Comparison of ENCODE assay signal across 8 cellular contexts in the genomic region with DNA sequence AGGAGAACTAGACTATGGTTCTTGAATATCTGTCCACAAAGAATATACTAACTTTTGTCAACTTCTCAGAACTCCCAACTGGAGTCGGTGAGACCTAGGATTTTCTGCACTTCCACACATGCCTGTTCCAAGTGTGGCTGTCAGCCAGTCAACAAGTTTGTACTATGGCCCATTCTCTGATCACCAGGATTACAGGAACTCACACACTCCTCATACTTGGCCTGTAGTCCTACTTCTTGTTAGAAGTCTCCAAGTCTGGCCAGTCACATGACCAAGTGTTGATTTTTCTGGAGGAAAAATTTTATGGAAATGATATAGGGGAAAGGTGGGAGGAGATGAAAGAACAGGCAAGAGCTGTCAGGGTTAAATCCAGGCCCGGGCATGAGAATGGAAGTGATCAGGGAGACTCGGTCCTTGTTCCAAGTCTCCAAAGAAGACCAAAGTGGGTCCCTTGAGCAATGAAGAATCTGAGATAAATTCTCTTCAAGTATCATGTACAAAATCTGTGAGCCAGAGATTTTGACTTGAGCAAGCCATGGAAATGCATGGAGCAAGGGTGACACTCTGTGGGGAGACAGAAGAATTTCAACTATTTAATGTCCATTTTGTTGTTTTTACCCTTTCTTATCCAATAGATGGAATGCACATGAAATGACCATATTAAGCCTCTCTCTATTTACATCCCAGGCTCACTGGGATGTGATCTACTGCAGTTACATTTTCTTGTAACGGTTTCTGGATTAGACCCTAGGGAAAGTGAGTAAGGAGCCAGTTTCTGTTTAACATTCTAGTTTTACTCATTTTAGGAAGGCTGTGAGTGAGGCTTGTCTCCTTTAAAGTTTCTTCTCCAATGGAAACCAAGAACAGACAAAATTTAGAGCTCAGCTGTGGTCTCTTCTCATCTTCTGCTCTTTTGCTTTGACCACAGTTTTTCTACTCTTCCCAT.
DNase-seq lines count a peak whose midpoint lies in the region; ATAC-seq, FAIRE-seq and TF ChIP-seq lines count a peak whose summit lies in the region.

No MANE protein-coding gene starts in this region.

- no peak overlapping the region for H3K9ac ChIP-seq in SK-N-SH

- H3K4me2 ChIP-seq in SK-N-SH = no peak overlapping the region

- no peak overlapping the region; a peak in 1 of 4 replicates for H3K4me3 ChIP-seq in SK-N-SH (ENCODE audit: low read depth in 2 of 2, low read length in 1 of 2)

- peak; percentile 54 for TF ChIP-seq CTCF in SK-N-SH (IDR thresholded peaks at IDR 0.05)
- no peak for TF ChIP-seq CTCF in natural killer cell (IDR thresholded peaks at IDR 0.05)

- H3K27ac ChIP-seq in SK-N-SH (ENCODE audit: low read depth in 2 of 2, low read length in 1 of 2) = no peak overlapping the region

- intact Hi-C loops in natural killer cell (cut with micrococcal nuclease) = no loop called here

- H3K36me3 Mint-ChIP-seq in natural killer cell = no peaks in the 10 kb centered on the region

- no peak for TF ChIP-seq EP300 in SK-N-SH (IDR thresholded peaks at IDR 0.05; ENCODE audit: borderline replicate concordance in 1 of 2, low read depth in 1 of 2, low read length in 1 of 2)

- peaks cover 3 to 4% of the 10 kb centered on the region in 2 donors for H3K9me3 Mint-ChIP-seq in natural killer cell

- POLR2A ChIA-PET in SK-N-SH (lab: Yijun Ruan, JAX) = no interaction called here

- no peaks in the 10 kb centered on the region for H3K27me3 Mint-ChIP-seq in natural killer cell (ENCODE audit: low read depth in 2 of 2)

- H3K27ac Mint-ChIP-seq in natural killer cell = no peak overlapping the region

- no peaks in the 10 kb centered on the region for H3K79me2 ChIP-seq in SK-N-SH (ENCODE audit: insufficient read depth)

- no peaks in the 10 kb centered on the region for H3K27me3 ChIP-seq in SK-N-SH (ENCODE audit: insufficient read depth)

- no peaks in the 10 kb centered on the region for H3K36me3 ChIP-seq in SK-N-SH (replicated peaks in 1 of 2; ENCODE audit: control insufficient read depth in 1 of 2, insufficient read depth in 2 of 2, low read length in 1 of 2)

- no peaks in the 10 kb centered on the region for H3F3A ChIP-seq in SK-N-SH (replicated peaks; ENCODE audit: insufficient read depth)

- no peaks in the 10 kb centered on the region for H3K9me2 ChIP-seq in SK-N-SH

- H3K4me1 Mint-ChIP-seq in natural killer cell = no peaks in the 10 kb centered on the region

- no peak overlapping the region for H2AFZ ChIP-seq in SK-N-SH (ENCODE audit: low read depth)

- ATAC-seq in SK-N-SH treated with all-trans-retinoic acid at 6 μM for 48 hours (no peak), natural killer cell (no peak)

- DNase-seq in SK-N-SH (peak; percentile 37), NCI-H510A treated with DMSO at 0.1 percent for 48 hours (lab: John Stamatoyannopoulos, UW) (peak; percentile 32), ecto neural progenitor cell (ENCODE audit: low spot score) (peak; percentile 51), mucosa of gallbladder (ENCODE audit: low spot score) (peak; percentile 12), natural killer cell (no peak), occipital lobe (lab: John Stamatoyannopoulos, UW) (no peak), H54 (ENCODE audit: insufficient read length, low spot score) (no peak)

- no peak overlapping the region for H3K4me3 Mint-ChIP-seq in natural killer cell

- peak; percentile 97 for TF ChIP-seq RAD21 in SK-N-SH (IDR thresholded peaks at IDR 0.05; ENCODE audit: low read length)

- no peak for FAIRE-seq in H54 (lab: Jason Lieb, UNC)

- no peaks in the 10 kb centered on the region for H3K9me3 ChIP-seq in SK-N-SH

- 15% methylated on average over 4 of the region's 4 CpGs for WGBS in SK-N-SH (ENCODE audit: low lambda C conversion rate)

- CTCF ChIA-PET in SK-N-SH (lab: Yijun Ruan, JAX) = interaction anchor here (0.6 to 14.4 kb wide), 23 partner anchors 9 to 1693 kb away, joined by 3 to 147 read pairs (median 4); no protein-coding TSS in a partner anchor

- TF ChIP-seq POLR2A in H54 (IDR thresholded peaks at IDR 0.05; ENCODE audit: low read depth, low read length) = no peak

- no peaks in the 10 kb centered on the region for H4K20me1 ChIP-seq in SK-N-SH (ENCODE audit: insufficient read depth)

- peaks cover 0 to 10% of the 10 kb centered on the region in 2 experiments; a peak in 2 of 4 replicates for H3K4me1 ChIP-seq in SK-N-SH (ENCODE audit: control insufficient read depth in 1 of 2, insufficient read depth in 2 of 2, low read depth in 1 of 2, low read length in 1 of 2)

TF ChIP-seq in SK-N-SH, 30 proteins besides CTCF, POLR2A, EP300 and RAD21:
- peak; percentile 86 for TF ChIP-seq SMC3 (IDR thresholded peaks at IDR 0.05; ENCODE audit: low read depth, low read length)
- no peak for TF ChIP-seq RCOR1 (IDR thresholded peaks at IDR 0.05; ENCODE audit: low read length)

TF ChIP-seq in SK-N-SH treated with all-trans-retinoic acid at 6 μM for 48 hours, 23 proteins besides CTCF, POLR2A, EP300 and RAD21 (continues in another document):
- TF ChIP-seq TCF4 (CRISPR knock-in tag; IDR thresholded peaks at IDR 0.05; ENCODE audit: borderline replicate concordance) = no peak
- TF ChIP-seq, protein P1, sequence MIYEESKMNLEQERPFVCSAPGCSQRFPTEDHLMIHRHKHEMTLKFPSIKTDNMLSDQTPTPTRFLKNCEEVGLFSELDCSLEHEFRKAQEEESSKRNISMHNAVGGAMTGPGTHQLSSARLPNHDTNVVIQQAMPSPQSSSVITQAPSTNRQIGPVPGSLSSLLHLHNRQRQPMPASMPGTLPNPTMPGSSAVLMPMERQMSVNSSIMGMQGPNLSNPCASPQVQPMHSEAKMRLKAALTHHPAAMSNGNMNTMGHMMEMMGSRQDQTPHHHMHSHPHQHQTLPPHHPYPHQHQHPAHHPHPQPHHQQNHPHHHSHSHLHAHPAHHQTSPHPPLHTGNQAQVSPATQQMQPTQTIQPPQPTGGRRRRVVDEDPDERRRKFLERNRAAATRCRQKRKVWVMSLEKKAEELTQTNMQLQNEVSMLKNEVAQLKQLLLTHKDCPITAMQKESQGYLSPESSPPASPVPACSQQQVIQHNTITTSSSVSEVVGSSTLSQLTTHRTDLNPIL (CRISPR knock-in tag; IDR thresholded peaks at IDR 0.05; ENCODE audit: low read depth) = no peak
- TF ChIP-seq ZNF70 (CRISPR knock-in tag; IDR thresholded peaks at IDR 0.05) = no peak
- TF ChIP-seq, protein P2, sequence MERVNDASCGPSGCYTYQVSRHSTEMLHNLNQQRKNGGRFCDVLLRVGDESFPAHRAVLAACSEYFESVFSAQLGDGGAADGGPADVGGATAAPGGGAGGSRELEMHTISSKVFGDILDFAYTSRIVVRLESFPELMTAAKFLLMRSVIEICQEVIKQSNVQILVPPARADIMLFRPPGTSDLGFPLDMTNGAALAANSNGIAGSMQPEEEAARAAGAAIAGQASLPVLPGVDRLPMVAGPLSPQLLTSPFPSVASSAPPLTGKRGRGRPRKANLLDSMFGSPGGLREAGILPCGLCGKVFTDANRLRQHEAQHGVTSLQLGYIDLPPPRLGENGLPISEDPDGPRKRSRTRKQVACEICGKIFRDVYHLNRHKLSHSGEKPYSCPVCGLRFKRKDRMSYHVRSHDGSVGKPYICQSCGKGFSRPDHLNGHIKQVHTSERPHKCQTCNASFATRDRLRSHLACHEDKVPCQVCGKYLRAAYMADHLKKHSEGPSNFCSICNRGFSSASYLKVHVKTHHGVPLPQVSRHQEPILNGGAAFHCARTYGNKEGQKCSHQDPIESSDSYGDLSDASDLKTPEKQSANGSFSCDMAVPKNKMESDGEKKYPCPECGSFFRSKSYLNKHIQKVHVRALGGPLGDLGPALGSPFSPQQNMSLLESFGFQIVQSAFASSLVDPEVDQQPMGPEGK (CRISPR knock-in tag; IDR thresholded peaks at IDR 0.05; ENCODE audit: borderline replicate concordance) = no peak
- TF ChIP-seq ZC3H10 (CRISPR knock-in tag; IDR thresholded peaks at IDR 0.05) = no peak
- no peak for TF ChIP-seq OSR1 (CRISPR knock-in tag; IDR thresholded peaks at IDR 0.05)
- TF ChIP-seq ESRRG (CRISPR knock-in tag; IDR thresholded peaks at IDR 0.05) = no peak
- TF ChIP-seq, protein P3, sequence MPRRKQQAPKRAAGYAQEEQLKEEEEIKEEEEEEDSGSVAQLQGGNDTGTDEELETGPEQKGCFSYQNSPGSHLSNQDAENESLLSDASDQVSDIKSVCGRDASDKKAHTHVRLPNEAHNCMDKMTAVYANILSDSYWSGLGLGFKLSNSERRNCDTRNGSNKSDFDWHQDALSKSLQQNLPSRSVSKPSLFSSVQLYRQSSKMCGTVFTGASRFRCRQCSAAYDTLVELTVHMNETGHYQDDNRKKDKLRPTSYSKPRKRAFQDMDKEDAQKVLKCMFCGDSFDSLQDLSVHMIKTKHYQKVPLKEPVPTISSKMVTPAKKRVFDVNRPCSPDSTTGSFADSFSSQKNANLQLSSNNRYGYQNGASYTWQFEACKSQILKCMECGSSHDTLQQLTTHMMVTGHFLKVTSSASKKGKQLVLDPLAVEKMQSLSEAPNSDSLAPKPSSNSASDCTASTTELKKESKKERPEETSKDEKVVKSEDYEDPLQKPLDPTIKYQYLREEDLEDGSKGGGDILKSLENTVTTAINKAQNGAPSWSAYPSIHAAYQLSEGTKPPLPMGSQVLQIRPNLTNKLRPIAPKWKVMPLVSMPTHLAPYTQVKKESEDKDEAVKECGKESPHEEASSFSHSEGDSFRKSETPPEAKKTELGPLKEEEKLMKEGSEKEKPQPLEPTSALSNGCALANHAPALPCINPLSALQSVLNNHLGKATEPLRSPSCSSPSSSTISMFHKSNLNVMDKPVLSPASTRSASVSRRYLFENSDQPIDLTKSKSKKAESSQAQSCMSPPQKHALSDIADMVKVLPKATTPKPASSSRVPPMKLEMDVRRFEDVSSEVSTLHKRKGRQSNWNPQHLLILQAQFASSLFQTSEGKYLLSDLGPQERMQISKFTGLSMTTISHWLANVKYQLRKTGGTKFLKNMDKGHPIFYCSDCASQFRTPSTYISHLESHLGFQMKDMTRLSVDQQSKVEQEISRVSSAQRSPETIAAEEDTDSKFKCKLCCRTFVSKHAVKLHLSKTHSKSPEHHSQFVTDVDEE (CRISPR knock-in tag; IDR thresholded peaks at IDR 0.05) = no peak
- TF ChIP-seq ZNF565 (CRISPR knock-in tag; conservative IDR thresholded peaks at IDR 0.05; ENCODE audit: low read depth) = no peak
- TF ChIP-seq, protein P4, sequence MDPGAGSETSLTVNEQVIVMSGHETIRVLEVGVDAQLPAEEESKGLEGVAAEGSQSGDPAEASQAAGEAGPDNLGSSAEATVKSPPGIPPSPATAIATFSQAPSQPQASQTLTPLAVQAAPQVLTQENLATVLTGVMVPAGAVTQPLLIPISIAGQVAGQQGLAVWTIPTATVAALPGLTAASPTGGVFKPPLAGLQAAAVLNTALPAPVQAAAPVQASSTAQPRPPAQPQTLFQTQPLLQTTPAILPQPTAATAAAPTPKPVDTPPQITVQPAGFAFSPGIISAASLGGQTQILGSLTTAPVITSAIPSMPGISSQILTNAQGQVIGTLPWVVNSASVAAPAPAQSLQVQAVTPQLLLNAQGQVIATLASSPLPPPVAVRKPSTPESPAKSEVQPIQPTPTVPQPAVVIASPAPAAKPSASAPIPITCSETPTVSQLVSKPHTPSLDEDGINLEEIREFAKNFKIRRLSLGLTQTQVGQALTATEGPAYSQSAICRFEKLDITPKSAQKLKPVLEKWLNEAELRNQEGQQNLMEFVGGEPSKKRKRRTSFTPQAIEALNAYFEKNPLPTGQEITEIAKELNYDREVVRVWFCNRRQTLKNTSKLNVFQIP (CRISPR knock-in tag; IDR thresholded peaks at IDR 0.05; ENCODE audit: borderline replicate concordance, low read depth) = no peak

Comparison
In these comparisons a context has a peak if more than half of its experiments do, and no peak if none do; other contexts are left out.
1. DNase-seq: peak in SK-N-SH (single experiment), NCI-H510A treated with DMSO at 0.1 percent for 48 hours (single experiment), ecto neural progenitor cell (single experiment) and mucosa of gallbladder (single experiment); none in natural killer cell (single experiment), occipital lobe (single experiment) and H54 (single experiment).